ENCODE assay signal across 8 cellular contexts in the genomic region with DNA sequence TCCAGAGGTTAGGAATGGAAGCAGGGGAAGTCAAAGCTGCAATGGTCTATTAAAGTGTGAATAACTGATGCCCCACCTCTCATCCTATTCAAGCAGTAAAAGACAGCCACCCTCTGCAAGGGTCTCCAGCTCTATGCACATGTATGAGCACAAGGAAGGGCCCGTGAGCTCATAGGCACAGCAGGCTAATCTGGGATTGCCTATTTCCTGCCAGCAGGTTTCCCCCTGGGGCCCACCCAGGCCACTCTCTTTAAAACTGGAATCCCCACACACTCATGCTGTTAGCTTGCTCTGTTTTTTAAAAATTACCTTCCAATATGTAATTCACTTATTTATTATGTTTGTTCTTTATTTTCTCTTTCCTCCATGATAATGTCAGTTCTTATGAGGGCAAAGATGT. TPM values are rescaled to one million over a fixed set of nuclear protein-coding genes. Genes with fewer than 3 reads are reported as not detected.
A peak's percentile ranks its signal among the peaks of the same experiment; 100 is the strongest.
DNase-seq lines count a peak whose midpoint lies in the region; ATAC-seq and TF ChIP-seq lines count a peak whose summit lies in the region.

No MANE protein-coding gene starts in this region.

- H3K27me3 Mint-ChIP-seq in stimulated activated memory B cell treated with anti-CD40 and anti-IgM and Interleukin-4, amounts not matched to agents 10 μg/mL and 1 μg/mL and 100 μg/mL, for 72 hours: peaks cover 28% of the 10 kb centered on the region

- no peaks in the 10 kb centered on the region for H3K9me3 Mint-ChIP-seq in stimulated activated memory B cell treated with anti-CD40 and anti-IgM and Interleukin-4, amounts not matched to agents 10 μg/mL and 1 μg/mL and 100 μg/mL, for 72 hours

- CTCF ChIA-PET in RWPE1 (lab: Yijun Ruan, JAX): interaction anchor here (0.5 kb wide), 1 partner anchor 325 kb away, joined by 4 read pairs; no protein-coding TSS in a partner anchor

- no peaks in the 10 kb centered on the region for H3K79me2 ChIP-seq in hepatocyte

- no peak for ATAC-seq in stimulated activated memory B cell treated with anti-CD40 and anti-IgM and Interleukin-4, amounts not matched to agents 10 μg/mL and 1 μg/mL and 100 μg/mL, for 72 hours
- ATAC-seq in GM18517 (IDR thresholded peaks at IDR 0.05; ENCODE audit: unreplicated experiment) (no peak), HG03095 (IDR thresholded peaks at IDR 0.05; ENCODE audit: unreplicated experiment) (no peak)

- H3K4me3 ChIP-seq in hepatocyte: no peak overlapping the region

- no peaks in the 10 kb centered on the region for H4K20me1 ChIP-seq in hepatocyte (ENCODE audit: insufficient read depth, poor library complexity, severe bottlenecking)

- peak overlapping the region; percentile 60 for H2AFZ ChIP-seq in hepatocyte

- no peaks in the 10 kb centered on the region for H3K36me3 Mint-ChIP-seq in stimulated activated memory B cell treated with anti-CD40 and anti-IgM and Interleukin-4, amounts not matched to agents 10 μg/mL and 1 μg/mL and 100 μg/mL, for 72 hours

- DNase-seq in NCI-H2081 (lab: John Stamatoyannopoulos, UW) (peak; percentile 6 to 48), NCI-H2081 treated with DMSO at 0.1 percent for 48 hours (lab: John Stamatoyannopoulos, UW) (no peak), RWPE1 (ENCODE audit: low spot score) (no peak), hepatocyte (ENCODE audit: low spot score) (peak; percentile 19)
- DNase-seq in stimulated activated CD4-positive, alpha-beta T cell treated with anti-CD3 and anti-CD28 coated beads, Interleukin-4, amount 100 ng/mL, for 1 hour: no peak

- no peaks in the 10 kb centered on the region for H3K27me3 ChIP-seq in hepatocyte

- H3K27ac ChIP-seq in RWPE1: peak overlapping the region; percentile 55; the same call in 1 of the 2 replicates
- H3K27ac ChIP-seq in hepatocyte: peak overlapping the region; percentile 90

- WGBS in hepatocyte (ENCODE audit: low lambda C conversion rate, missing lambda C conversion rate): 33% methylated on average over 1 of the region's 1 CpG

- peaks cover 22% of the 10 kb centered on the region for H3K4me1 ChIP-seq in hepatocyte (ENCODE audit: insufficient read depth)

- H3K9me3 ChIP-seq in hepatocyte (ENCODE audit: low read depth): no peaks in the 10 kb centered on the region

- TF ChIP-seq CTCF in RWPE1 (conservative IDR thresholded peaks at IDR 0.05; ENCODE audit: low read depth) (no peak), hepatocyte (IDR thresholded peaks at IDR 0.05; ENCODE audit: poor library complexity) (no peak)

- no peaks in the 10 kb centered on the region for H3K36me3 ChIP-seq in hepatocyte (replicated peaks; ENCODE audit: insufficient read depth, low read depth)

- H3K27ac Mint-ChIP-seq in stimulated activated memory B cell treated with anti-CD40 and anti-IgM and Interleukin-4, amounts not matched to agents 10 μg/mL and 1 μg/mL and 100 μg/mL, for 72 hours: peak overlapping the region; percentile 76

- POLR2A ChIA-PET in RWPE1 (lab: Yijun Ruan, JAX; ENCODE audit: low non-redundant PET): no interaction called here

- no peaks in the 10 kb centered on the region for H3K9me2 ChIP-seq in hepatocyte (replicated peaks; ENCODE audit: insufficient read depth)

- H3K4me3 Mint-ChIP-seq in stimulated activated memory B cell treated with anti-CD40 and anti-IgM and Interleukin-4, amounts not matched to agents 10 μg/mL and 1 μg/mL and 100 μg/mL, for 72 hours: peak overlapping the region; percentile 80

- H3K4me2 ChIP-seq in hepatocyte: peak overlapping the region; percentile 87

- peaks cover 19% of the 10 kb centered on the region for H3K4me1 Mint-ChIP-seq in stimulated activated memory B cell treated with anti-CD40 and anti-IgM and Interleukin-4, amounts not matched to agents 10 μg/mL and 1 μg/mL and 100 μg/mL, for 72 hours

RNA-seq across cellular contexts. Expression of a gene that starts 48.7 kb away (rescaled TPM):
- total RNA-seq in hepatocyte: 0.20 and 2.5 TPM in 2 replicates
- polyA plus RNA-seq in hepatocyte: not detected in 2 replicates

Comparison
In these comparisons a context has a peak if more than half of its experiments do, and no peak if none do; other contexts are left out.
1. DNase-seq: peak in NCI-H2081 (2 of 2) and hepatocyte (single experiment); none in NCI-H2081 treated with DMSO at 0.1 percent for 48 hours (single experiment), RWPE1 (single experiment) and stimulated activated CD4-positive, alpha-beta T cell treated with anti-CD3 and anti-CD28 coated beads, Interleukin-4, amount 100 ng/mL, for 1 hour (single experiment).